ENCODE assay signal across 1 cellular context in genomic region chr6:30101939-30102700, GRCh38.
TF ChIP-seq lines count a peak whose summit lies in the region.

No MANE protein-coding gene starts in this region.

TF ChIP-seq in HepG2, 621 proteins besides CTCF, POLR2A, EP300 and RAD21 (continued from another document):
- TF ChIP-seq HMG20A (CRISPR knock-in tag; IDR thresholded peaks at IDR 0.05; ENCODE audit: borderline replicate concordance): 0 out of 2 replicates have a peak, but pooled peaks have one; percentile 9
- peak; percentile 97 for TF ChIP-seq PRDM10 (CRISPR knock-in tag; IDR thresholded peaks at IDR 0.05; ENCODE audit: low read depth)
- TF ChIP-seq ZNF703 (CRISPR knock-in tag; IDR thresholded peaks at IDR 0.05; ENCODE audit: borderline replicate concordance): no peak; the same call in 1 of the 2 replicates
- TF ChIP-seq ZNF543 (CRISPR knock-in tag; IDR thresholded peaks at IDR 0.05): peak; percentile 75; the same call in 1 of the 2 replicates
- TF ChIP-seq ZNF441 (CRISPR knock-in tag; IDR thresholded peaks at IDR 0.05; ENCODE audit: borderline replicate concordance): peak; percentile 31; the same call in 1 of the 2 replicates
- 0 out of 2 replicates have a peak, but pooled peaks have one; percentile 24 for TF ChIP-seq MEIS2 (CRISPR knock-in tag; IDR thresholded peaks at IDR 0.05)
- peak; percentile 87 for TF ChIP-seq HNRNPLL (IDR thresholded peaks at IDR 0.05; ENCODE audit: low read depth, low read length, poor library complexity, severe bottlenecking)
- TF ChIP-seq, protein P1, sequence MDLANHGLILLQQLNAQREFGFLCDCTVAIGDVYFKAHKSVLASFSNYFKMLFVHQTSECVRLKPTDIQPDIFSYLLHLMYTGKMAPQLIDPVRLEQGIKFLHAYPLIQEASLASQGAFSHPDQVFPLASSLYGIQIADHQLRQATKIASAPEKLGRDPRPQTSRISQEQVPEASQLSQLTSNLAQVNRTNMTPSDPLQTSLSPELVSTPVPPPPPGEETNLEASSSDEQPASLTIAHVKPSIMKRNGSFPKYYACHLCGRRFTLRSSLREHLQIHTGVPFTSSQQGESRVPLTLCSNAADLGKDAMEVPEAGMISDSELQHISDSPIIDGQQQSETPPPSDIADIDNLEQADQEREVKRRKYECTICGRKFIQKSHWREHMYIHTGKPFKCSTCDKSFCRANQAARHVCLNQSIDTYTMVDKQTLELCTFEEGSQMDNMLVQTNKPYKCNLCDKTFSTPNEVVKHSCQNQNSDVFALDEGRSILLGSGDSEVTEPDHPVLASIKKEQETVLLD (CRISPR knock-in tag; IDR thresholded peaks at IDR 0.05; ENCODE audit: low read depth): 0 out of 2 replicates have a peak, but pooled peaks have one; percentile 53
- no peak for TF ChIP-seq ZNF460 (CRISPR knock-in tag; IDR thresholded peaks at IDR 0.05; ENCODE audit: borderline replicate concordance)
- TF ChIP-seq ESRRA (CRISPR knock-in tag; IDR thresholded peaks at IDR 0.05; ENCODE audit: low read depth): peak; percentile 63; the same call in 1 of the 2 replicates
- no peak for TF ChIP-seq NFATC3 (CRISPR knock-in tag; IDR thresholded peaks at IDR 0.05)
- TF ChIP-seq ZSCAN20 (CRISPR knock-in tag; IDR thresholded peaks at IDR 0.05; ENCODE audit: borderline replicate concordance): no peak
- TF ChIP-seq, protein P2, sequence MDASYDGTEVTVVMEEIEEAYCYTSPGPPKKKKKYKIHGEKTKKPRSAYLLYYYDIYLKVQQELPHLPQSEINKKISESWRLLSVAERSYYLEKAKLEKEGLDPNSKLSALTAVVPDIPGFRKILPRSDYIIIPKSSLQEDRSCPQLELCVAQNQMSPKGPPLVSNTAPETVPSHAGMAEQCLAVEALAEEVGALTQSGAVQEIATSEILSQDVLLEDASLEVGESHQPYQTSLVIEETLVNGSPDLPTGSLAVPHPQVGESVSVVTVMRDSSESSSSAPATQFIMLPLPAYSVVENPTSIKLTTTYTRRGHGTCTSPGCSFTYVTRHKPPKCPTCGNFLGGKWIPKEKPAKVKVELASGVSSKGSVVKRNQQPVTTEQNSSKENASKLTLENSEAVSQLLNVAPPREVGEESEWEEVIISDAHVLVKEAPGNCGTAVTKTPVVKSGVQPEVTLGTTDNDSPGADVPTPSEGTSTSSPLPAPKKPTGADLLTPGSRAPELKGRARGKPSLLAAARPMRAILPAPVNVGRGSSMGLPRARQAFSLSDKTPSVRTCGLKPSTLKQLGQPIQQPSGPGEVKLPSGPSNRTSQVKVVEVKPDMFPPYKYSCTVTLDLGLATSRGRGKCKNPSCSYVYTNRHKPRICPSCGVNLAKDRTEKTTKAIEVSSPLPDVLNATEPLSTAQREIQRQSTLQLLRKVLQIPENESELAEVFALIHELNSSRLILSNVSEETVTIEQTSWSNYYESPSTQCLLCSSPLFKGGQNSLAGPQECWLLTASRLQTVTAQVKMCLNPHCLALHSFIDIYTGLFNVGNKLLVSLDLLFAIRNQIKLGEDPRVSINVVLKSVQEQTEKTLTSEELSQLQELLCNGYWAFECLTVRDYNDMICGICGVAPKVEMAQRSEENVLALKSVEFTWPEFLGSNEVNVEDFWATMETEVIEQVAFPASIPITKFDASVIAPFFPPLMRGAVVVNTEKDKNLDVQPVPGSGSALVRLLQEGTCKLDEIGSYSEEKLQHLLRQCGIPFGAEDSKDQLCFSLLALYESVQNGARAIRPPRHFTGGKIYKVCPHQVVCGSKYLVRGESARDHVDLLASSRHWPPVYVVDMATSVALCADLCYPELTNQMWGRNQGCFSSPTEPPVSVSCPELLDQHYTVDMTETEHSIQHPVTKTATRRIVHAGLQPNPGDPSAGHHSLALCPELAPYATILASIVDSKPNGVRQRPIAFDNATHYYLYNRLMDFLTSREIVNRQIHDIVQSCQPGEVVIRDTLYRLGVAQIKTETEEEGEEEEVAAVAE (CRISPR knock-in tag; IDR thresholded peaks at IDR 0.05; ENCODE audit: borderline replicate concordance): peak; percentile 18; the same call in 1 of the 2 replicates
- peak; percentile 47; the same call in 1 of the 2 replicates for TF ChIP-seq ZSCAN29 (CRISPR knock-in tag; conservative IDR thresholded peaks at IDR 0.05)
- TF ChIP-seq POLR2G (IDR thresholded peaks at IDR 0.05; ENCODE audit: low read depth, low read length): peak; percentile 92
